Comparison of ENCODE assay signal across 8 cellular contexts in genomic region chr18:62249478-62250097, GRCh38.
DNase-seq lines count a peak whose midpoint lies in the region; ATAC-seq lines count a peak whose summit lies in the region.

No MANE protein-coding gene starts in this region.

- ATAC-seq in HG02870 (IDR thresholded peaks at IDR 0.05; ENCODE audit: unreplicated experiment) (peak; percentile 67), HG03045 (IDR thresholded peaks at IDR 0.05; ENCODE audit: unreplicated experiment) (no peak)

- DNase-seq in ELR (ENCODE audit: low read depth) (peak; percentile 81), NCI-H2227 (lab: John Stamatoyannopoulos, UW; ENCODE audit: unreplicated experiment) (peak; percentile 83), cerebellum (ENCODE audit: low spot score) (peak; percentile 54), left kidney (ENCODE audit: low read depth, low spot score) (peak; percentile 86)
- DNase-seq in activated CD4-positive, CD25-positive, alpha-beta regulatory T cell treated with anti-CD3 and anti-CD28 coated beads, Interleukin-2, amount 50 U/mL, for 72 hours, result peak; percentile 51
- peak; percentile 69 for DNase-seq in stimulated activated CD4-positive, alpha-beta T cell treated with anti-CD3 and anti-CD28 coated beads, Interleukin-4, amount 100 ng/mL, for 1 hour
